Comparison of ENCODE assay signal across 38 cellular contexts in the genomic region with DNA sequence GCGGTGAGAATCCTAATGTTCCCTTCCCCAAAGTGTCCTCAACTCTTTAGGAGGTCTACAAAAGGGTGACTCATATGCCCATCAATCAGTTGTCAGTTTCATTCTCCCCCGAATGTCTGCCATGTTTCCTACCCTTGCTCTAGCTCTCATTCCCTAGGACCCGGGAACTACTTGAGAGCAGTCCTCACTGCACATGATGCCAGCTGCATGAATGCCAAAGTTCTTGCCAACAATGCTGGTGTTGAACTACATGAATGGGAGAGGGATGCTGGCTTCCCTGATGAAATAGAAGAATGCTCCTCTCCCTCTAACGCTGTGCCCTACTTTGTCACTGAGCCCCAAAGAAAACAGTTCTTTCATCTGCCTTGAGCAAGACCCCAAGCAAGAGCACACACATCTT. TPM values are rescaled to one million over a fixed set of nuclear protein-coding genes. Genes with fewer than 3 reads are reported as not detected.
"Had no signal": no experiment of that assay in that cellular context is flagged by ENCODE, and none has a peak within 500 bp of the region (broad histone marks: within the 10 kb centered on the region; RNA-seq: fewer than 3 reads in every experiment).

No MANE protein-coding gene starts in this region.

- H3K36me3 ChIP-seq: adrenal gland, colonic mucosa, esophagus squamous epithelium, gastroesophageal sphincter had no signal

- DNase-seq: activated CD4-positive, alpha-beta memory T cell treated with anti-CD3 and anti-CD28 coated beads for 36 hours; activated CD4-positive, alpha-beta T cell treated with anti-CD3 and anti-CD28 coated beads for 36 hours; activated CD4-positive, alpha-beta T cell treated with anti-CD3 and anti-CD28 coated beads, Interleukin-2, amount 10 ng/mL, durations not matched to agents 24 days and 14 days; activated CD4-positive, CD25-positive, alpha-beta regulatory T cell; activated CD4-positive, CD25-positive, alpha-beta regulatory T cell treated with anti-CD3 and anti-CD28 coated beads, Interleukin-2, amount 50 U/mL, for 72 hours; activated CD8-positive, alpha-beta memory T cell treated with anti-CD3 and anti-CD28 coated beads, Interleukin-2, amount 10 ng/mL, durations not matched to agents 7 days and 5 days; activated CD8-positive, alpha-beta memory T cell treated with anti-CD3 and anti-CD28 coated beads, Interleukin-2, amount 50 U/mL, for 4 hours; activated CD8-positive, alpha-beta T cell treated with anti-CD3 and anti-CD28 coated beads, Interleukin-2, amount 10 ng/mL, durations not matched to agents 7 days and 5 days; activated effector memory CD4-positive, alpha-beta T cell treated with anti-CD3 and anti-CD28 coated beads, Interleukin-2, amount 50 U/mL, for 16 hours; activated naive CD4-positive, alpha-beta T cell treated with anti-CD3 and anti-CD28 coated beads for 36 hours; activated naive CD8-positive, alpha-beta T cell treated with anti-CD3 and anti-CD28 coated beads for 36 hours; activated naive CD8-positive, alpha-beta T cell treated with anti-CD3 and anti-CD28 coated beads, Interleukin-2, amount 50 U/mL, for 24 hours; activated T-cell treated with anti-CD3 and anti-CD28 coated beads, Interleukin-2, amount 50 U/mL, for 1 hour; activated T-cell treated with anti-CD3 and anti-CD28 coated beads, Interleukin-2, amount 50 U/mL, for 48 hours; adrenal gland; amygdala; aorta; body of pancreas; central memory CD4-positive, alpha-beta T cell; cerebellar nuclear complex; colonic mucosa; effector CD8-positive, alpha-beta T cell; esophagus squamous epithelium; foreskin melanocyte; T-helper 2 cell had no signal

- ATAC-seq: activated CD4-positive, alpha-beta T cell treated with anti-CD3 and anti-CD28 coated beads for 36 hours; activated CD8-positive, alpha-beta memory T cell treated with anti-CD3 and anti-CD28 coated beads, Interleukin-2, amount 10 ng/mL, durations not matched to agents 7 days and 5 days; activated CD8-positive, alpha-beta T cell treated with anti-CD3 and anti-CD28 coated beads, Interleukin-2, amount 10 ng/mL, durations not matched to agents 7 days and 5 days; activated naive CD8-positive, alpha-beta T cell treated with anti-CD3 and anti-CD28 coated beads, Interleukin-2, amount 50 U/mL, for 24 hours; body of pancreas; gastroesophageal sphincter had no signal

- H3K4me1 ChIP-seq: adrenal gland, body of pancreas, colonic mucosa, esophagus squamous epithelium, gastroesophageal sphincter had no signal

- H3K4me3 ChIP-seq: adrenal gland, body of pancreas, colonic mucosa, esophagus squamous epithelium, gastroesophageal sphincter had no signal

- FAIRE-seq: endometrium, endothelial cell of umbilical vein had no signal

- H3K27me3 ChIP-seq: adrenal gland, body of pancreas, colonic mucosa, gastroesophageal sphincter had no signal

- H3K27ac ChIP-seq: adrenal gland, body of pancreas, colonic mucosa, epithelial cell of prostate, esophagus squamous epithelium, gastroesophageal sphincter had no signal

- H3K9me3 ChIP-seq: adrenal gland, body of pancreas, colonic mucosa, esophagus squamous epithelium, gastroesophageal sphincter had no signal

RNA-seq across cellular contexts. Expression of a gene that starts 12.5 kb away (rescaled TPM):
- total RNA-seq: activated CD4-positive, alpha-beta memory T cell treated with anti-CD3 and anti-CD28 coated beads for 36 hours; activated CD4-positive, alpha-beta T cell treated with anti-CD3 and anti-CD28 coated beads for 36 hours; activated CD4-positive, alpha-beta T cell treated with anti-CD3 and anti-CD28 coated beads, Interleukin-2, amount 10 ng/mL, durations not matched to agents 24 days and 14 days; activated CD8-positive, alpha-beta memory T cell treated with anti-CD3 and anti-CD28 coated beads for 36 hours; activated CD8-positive, alpha-beta memory T cell treated with anti-CD3 and anti-CD28 coated beads, Interleukin-2, amount 10 ng/mL, durations not matched to agents 7 days and 5 days; activated CD8-positive, alpha-beta T cell treated with anti-CD3 and anti-CD28 coated beads, Interleukin-2, amount 10 ng/mL, durations not matched to agents 7 days and 5 days; activated naive CD4-positive, alpha-beta T cell treated with anti-CD3 and anti-CD28 coated beads for 36 hours; activated naive CD8-positive, alpha-beta T cell treated with anti-CD3 and anti-CD28 coated beads for 36 hours; activated T-helper 1 cell treated with anti-CD3 and anti-CD28 coated beads, Interleukin-12 subunit alpha, Interleukin-12 subunit beta, Interleukin-2, Interleukin-4 antibody, amounts not matched to agents 30 ng/mL and 10 ng/mL and 1 ng/mL, durations not matched to agents 14 hours and 24 hours and 36 hours; activated T-helper 2 cell treated with anti-CD3 and anti-CD28 coated beads, Interferon-gamma antibody, Interleukin-2, Interleukin-4, amounts not matched to agents 10 μg/mL and 5 μg/mL and 100 μg/mL, durations not matched to agents 14 hours and 24 hours and 36 hours; adrenal gland; aorta; body of pancreas; colonic mucosa; dermis microvascular lymphatic vessel endothelial cell; endothelial cell of umbilical vein; esophagus squamous epithelium; fibroblast of lung; fibroblast of villous mesenchyme; gastroesophageal sphincter; glomerular endothelial cell; T-helper 1 cell treated with Interleukin-12 subunit alpha and Interleukin-12 subunit beta and Interleukin-4 antibody, amounts not matched to agents 30 ng/mL and 1 ng/mL, for 36 hours had no signal
- polyA plus RNA-seq: adrenal gland, aorta, endothelial cell of umbilical vein, esophagus, fibroblast of lung had no signal
